Comparison of ENCODE assay signal across 1 cellular context in genomic region chr6:155038527-155038926, GRCh38.
TF ChIP-seq lines count a peak whose summit lies in the region.

No MANE protein-coding gene starts in this region.

TF ChIP-seq in WTC11, 78 proteins besides CTCF, POLR2A, EP300 and RAD21 (continued from another document):
- TF ChIP-seq ZNF532 (CRISPR knock-in tag; IDR thresholded peaks at IDR 0.05; ENCODE audit: borderline replicate concordance) (no peak), CDX4 (CRISPR knock-in tag; IDR thresholded peaks at IDR 0.05; ENCODE audit: borderline replicate concordance) (no peak), ZNF396 (CRISPR knock-in tag; IDR thresholded peaks at IDR 0.05; ENCODE audit: borderline replicate concordance) (no peak), ZNF121 (CRISPR knock-in tag; IDR thresholded peaks at IDR 0.05) (peak; percentile 91), GTF2I (CRISPR knock-in tag; conservative IDR thresholded peaks at IDR 0.05) (0 out of 2 replicates have a peak, but pooled peaks have one; percentile 4)
